ENCODE assay signal across 15 cellular contexts in the genomic region with DNA sequence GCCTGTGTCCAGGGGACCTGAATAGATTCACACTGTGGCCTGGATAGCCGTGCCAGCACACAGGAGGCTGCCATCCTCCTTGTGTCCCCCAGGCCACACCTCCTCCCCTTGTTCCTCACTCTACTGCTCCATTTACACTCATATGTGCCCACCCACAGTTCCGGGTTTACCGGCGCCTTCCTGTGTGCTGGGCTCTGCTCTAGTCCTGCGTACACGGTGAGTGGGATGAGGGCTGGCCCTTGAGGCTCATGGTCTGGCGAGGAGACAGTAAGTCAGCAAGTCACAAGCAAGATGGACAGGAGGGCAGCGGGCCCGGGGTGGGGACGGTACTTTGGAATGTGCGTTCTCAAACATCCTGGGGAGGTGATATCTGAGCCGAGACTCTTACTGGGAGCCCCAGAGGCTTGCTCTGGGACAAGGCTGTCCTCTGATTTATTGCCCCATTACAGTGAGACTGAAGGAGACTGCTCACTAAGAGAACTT. TPM values are rescaled to one million over a fixed set of nuclear protein-coding genes. Genes with fewer than 3 reads are reported as not detected.
"Had no signal": no experiment of that assay in that cellular context is flagged by ENCODE, and none has a peak within 500 bp of the region (broad histone marks: within the 10 kb centered on the region; RNA-seq: fewer than 3 reads in every experiment).

No MANE protein-coding gene starts in this region.

- H3K4me1 ChIP-seq: gastroesophageal sphincter, heart right ventricle, pancreas, vagina had no signal

- H3K36me3 ChIP-seq: gastroesophageal sphincter, heart right ventricle, pancreas, vagina had no signal

- H3K27me3 ChIP-seq: gastroesophageal sphincter, heart right ventricle, pancreas, vagina had no signal

- H3K4me3 ChIP-seq: gastroesophageal sphincter, heart right ventricle, pancreas, vagina had no signal

- H3K27me3 Mint-ChIP-seq: activated naive CD4-positive, alpha-beta T cell treated with anti-CD3 and anti-CD28 coated beads, Interleukin-2, amount 10 ng/mL, durations not matched to agents 7 days and 5 days had no signal

- ATAC-seq: gastroesophageal sphincter, heart right ventricle, left lobe of liver, pancreas had no signal

- H3K9me3 Mint-ChIP-seq: activated naive CD4-positive, alpha-beta T cell treated with anti-CD3 and anti-CD28 coated beads, Interleukin-2, amount 10 ng/mL, durations not matched to agents 7 days and 5 days; activated T-helper 2 cell treated with anti-CD3 and anti-CD28 coated beads, Interferon-gamma antibody, Interleukin-2, Interleukin-4, amounts not matched to agents 10 μg/mL and 5 μg/mL and 100 μg/mL, durations not matched to agents 14 hours and 24 hours and 36 hours; stimulated activated effector memory CD8-positive, alpha-beta T cell treated with anti-CD3 and anti-CD28 coated beads, Interleukin-12 subunit alpha, Interleukin-12 subunit beta, amount 100 ng/mL, for 72 hours; T-helper 2 cell treated with Interferon-gamma antibody and Interleukin-4, amounts not matched to agents 5 μg/mL and 100 μg/mL, for 36 hours had no signal

- H3K4me3 Mint-ChIP-seq: activated naive CD4-positive, alpha-beta T cell treated with anti-CD3 and anti-CD28 coated beads, Interleukin-2, amount 10 ng/mL, durations not matched to agents 7 days and 5 days; stimulated activated effector memory CD8-positive, alpha-beta T cell treated with anti-CD3 and anti-CD28 coated beads, Interleukin-12 subunit alpha, Interleukin-12 subunit beta, amount 100 ng/mL, for 72 hours; T-helper 2 cell treated with Interferon-gamma antibody and Interleukin-4, amounts not matched to agents 5 μg/mL and 100 μg/mL, for 36 hours had no signal

- H3K27ac ChIP-seq: gastroesophageal sphincter, heart right ventricle, pancreas, vagina had no signal

- H3K27ac Mint-ChIP-seq: activated naive CD4-positive, alpha-beta T cell treated with anti-CD3 and anti-CD28 coated beads, Interleukin-2, amount 10 ng/mL, durations not matched to agents 7 days and 5 days; activated T-helper 2 cell treated with anti-CD3 and anti-CD28 coated beads, Interferon-gamma antibody, Interleukin-2, Interleukin-4, amounts not matched to agents 10 μg/mL and 5 μg/mL and 100 μg/mL, durations not matched to agents 14 hours and 24 hours and 36 hours; stimulated activated effector memory CD8-positive, alpha-beta T cell treated with anti-CD3 and anti-CD28 coated beads, Interleukin-12 subunit alpha, Interleukin-12 subunit beta, amount 100 ng/mL, for 72 hours; T-helper 2 cell treated with Interferon-gamma antibody and Interleukin-4, amounts not matched to agents 5 μg/mL and 100 μg/mL, for 36 hours had no signal

- H3K9me3 ChIP-seq: gastroesophageal sphincter, heart right ventricle, pancreas, vagina had no signal

- H3K4me1 Mint-ChIP-seq: activated naive CD4-positive, alpha-beta T cell treated with anti-CD3 and anti-CD28 coated beads, Interleukin-2, amount 10 ng/mL, durations not matched to agents 7 days and 5 days; stimulated activated effector memory CD8-positive, alpha-beta T cell treated with anti-CD3 and anti-CD28 coated beads, Interleukin-12 subunit alpha, Interleukin-12 subunit beta, amount 100 ng/mL, for 72 hours had no signal

- H3K36me3 Mint-ChIP-seq: activated naive CD4-positive, alpha-beta T cell treated with anti-CD3 and anti-CD28 coated beads, Interleukin-2, amount 10 ng/mL, durations not matched to agents 7 days and 5 days; stimulated activated effector memory CD8-positive, alpha-beta T cell treated with anti-CD3 and anti-CD28 coated beads, Interleukin-12 subunit alpha, Interleukin-12 subunit beta, amount 100 ng/mL, for 72 hours had no signal

- DNase-seq: activated CD4-positive, alpha-beta T cell treated with anti-CD3 and anti-CD28 coated beads, Interleukin-2, amount 50 U/mL, for 1 hour; activated naive CD4-positive, alpha-beta T cell treated with anti-CD3 and anti-CD28 coated beads, Interleukin-2, amount 10 ng/mL, durations not matched to agents 7 days and 5 days; activated T-cell treated with anti-CD3 and anti-CD28 coated beads for 4 hours; heart right ventricle; mammary epithelial cell; SW 1271 had no signal

RNA-seq across cellular contexts. Expression of a gene that starts 32.4 kb away (rescaled TPM):
- total RNA-seq: activated CD8-positive, alpha-beta memory T cell treated with anti-CD3 and anti-CD28 coated beads for 36 hours; activated T-helper 2 cell treated with anti-CD3 and anti-CD28 coated beads, Interferon-gamma antibody, Interleukin-2, Interleukin-4, amounts not matched to agents 10 μg/mL and 5 μg/mL and 100 μg/mL, durations not matched to agents 14 hours and 24 hours and 36 hours; bronchial epithelial cell; heart right ventricle; left lobe of liver had no signal
